8 cellular contexts compared by ENCODE assay signal in genomic region chr5:72109625-72110024, GRCh38. TPM values are rescaled to one million over a fixed set of nuclear protein-coding genes. Genes with fewer than 3 reads are reported as not detected.
DNase-seq lines count a peak whose midpoint lies in the region; ATAC-seq lines count a peak whose summit lies in the region.
"Had no signal": no experiment of that assay in that cellular context is flagged by ENCODE, and none has a peak within 500 bp of the region (broad histone marks: within the 10 kb centered on the region; RNA-seq: fewer than 3 reads in every experiment).

No MANE protein-coding gene starts in this region.

- no peak for DNase-seq in SK-N-MC (ENCODE audit: low read depth, low spot score)
- no peak for DNase-seq in left cardiac atrium
- DNase-seq in cortex of kidney (lab: John Stamatoyannopoulos, UW), result no peak
- DNase-seq: amniotic stem cell had no signal

- no peak overlapping the region for H3K27ac ChIP-seq in HUES48 (ENCODE audit: low read depth, low read length)
- no peak overlapping the region for H3K27ac ChIP-seq in SK-N-MC
- peak overlapping the region; percentile 53 for H3K27ac ChIP-seq in stomach smooth muscle (ENCODE audit: low read length)

- H3K4me1 ChIP-seq in HUES48 (ENCODE audit: control insufficient read depth, insufficient read depth, low read length), result peaks cover 36% of the 10 kb centered on the region
- peaks cover 20% of the 10 kb centered on the region for H3K4me1 ChIP-seq in stomach smooth muscle (ENCODE audit: control insufficient read depth, insufficient read depth, low read length)

- H3K4me3 ChIP-seq in HUES48 (ENCODE audit: low read depth, low read length), result peak overlapping the region; percentile 94
- peak overlapping the region; percentile 93; the same call in 1 of the 2 replicates for H3K4me3 ChIP-seq in SK-N-MC
- peak overlapping the region; percentile 73 to 93 for H3K4me3 ChIP-seq in stomach smooth muscle (ENCODE audit: low read length in 2 of 2)

- intact Hi-C loops in left cardiac atrium (cut with DNase I), result loop anchor here in 1 of 2 donors (2.0 kb wide), 1 partner anchor 327 kb away; no protein-coding TSS in a partner anchor

- H3K36me3 ChIP-seq in HUES48 (ENCODE audit: control insufficient read depth, insufficient read depth, low read length) (peaks cover 11% of the 10 kb centered on the region; the same call in 1 of the 2 replicates), SK-N-MC (ENCODE audit: insufficient read depth, low read length) (no peaks in the 10 kb centered on the region), stomach smooth muscle (ENCODE audit: control insufficient read depth in 2 of 2, insufficient read depth in 2 of 2, low read length in 2 of 2) (peaks cover 0 to 5% of the 10 kb centered on the region in 2 donors)

- H3K27me3 ChIP-seq in HUES48 (ENCODE audit: control insufficient read depth, insufficient read depth, low read length) (no peaks in the 10 kb centered on the region), stomach smooth muscle (ENCODE audit: control insufficient read depth in 1 of 2, insufficient read depth in 2 of 2, low read length in 2 of 2) (no peaks in the 10 kb centered on the region)

- H3K9ac ChIP-seq in HUES48 (ENCODE audit: low read depth, low read length), result no peak overlapping the region
- no peak overlapping the region for H3K9ac ChIP-seq in SK-N-MC (ENCODE audit: insufficient read length)
- H3K9ac ChIP-seq in stomach smooth muscle (ENCODE audit: low read length in 2 of 2), result peak overlapping the region in 1 of 2 donors; percentile 77

- H3K9me3 ChIP-seq in HUES48 (ENCODE audit: control insufficient read depth, insufficient read depth, low read length) (no peaks in the 10 kb centered on the region), SK-N-MC (ENCODE audit: low read depth, low read length) (no peaks in the 10 kb centered on the region), stomach smooth muscle (ENCODE audit: control insufficient read depth in 2 of 2, low read length in 2 of 2) (no peaks in the 10 kb centered on the region)

- ATAC-seq in left cardiac atrium, result peak; percentile 14
- ATAC-seq in HG03159 (IDR thresholded peaks at IDR 0.05; ENCODE audit: unreplicated experiment), result no peak
- no peak for ATAC-seq in GM21723 (IDR thresholded peaks at IDR 0.05; ENCODE audit: unreplicated experiment)

RNA-seq across cellular contexts. Expression of gene MAP1B, which starts 2.4 kb away (rescaled TPM):
- total RNA-seq in left cardiac atrium, result 100 to 1,000 TPM; 163 to 224 TPM

Comparison
In these comparisons a context has a peak if more than half of its experiments do, and no peak if none do; other contexts are left out.
1. ATAC-seq: peak in left cardiac atrium (2 of 2); none in HG03159 (single experiment) and GM21723 (single experiment).
2. Peak in every context shown above with its lines, with median percentiles within 50 percentile points of each other: H3K4me3 ChIP-seq.